20 cellular contexts compared by ENCODE assay signal in the genomic region with DNA sequence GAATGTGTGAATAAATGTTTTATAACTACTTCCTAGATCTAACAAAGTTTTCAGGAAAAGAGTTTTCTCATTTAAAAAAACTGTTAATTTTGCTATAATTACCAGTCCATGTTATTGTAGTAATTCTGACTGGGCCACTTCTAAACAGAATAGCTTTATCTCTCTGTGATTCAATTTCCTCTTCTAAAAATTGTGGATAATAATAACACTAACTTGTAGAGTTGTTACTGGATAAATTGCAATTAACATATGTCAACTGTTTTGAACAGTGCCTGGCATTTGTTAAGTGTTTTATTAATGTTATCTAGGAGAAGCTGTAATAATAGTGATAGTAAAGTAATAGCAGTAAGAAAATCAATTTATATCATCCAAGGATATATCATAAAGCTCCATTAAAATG.
"Had no signal": no experiment of that assay in that cellular context is flagged by ENCODE, and none has a peak within 500 bp of the region (broad histone marks: within the 10 kb centered on the region; RNA-seq: fewer than 3 reads in every experiment).

No MANE protein-coding gene starts in this region.

- FAIRE-seq: kidney, pancreas had no signal

- H3K9me3 ChIP-seq: esophagus squamous epithelium, gastroesophageal sphincter, pancreas, right lobe of liver, spleen, tibial artery, upper lobe of left lung, uterus had no signal

- H3K27me3 ChIP-seq: esophagus squamous epithelium, gastroesophageal sphincter, pancreas, right lobe of liver, tibial artery, upper lobe of left lung, uterus had no signal

- H3K27ac ChIP-seq: dorsolateral prefrontal cortex, gastroesophageal sphincter, pancreas, right lobe of liver, spleen, tibial artery, upper lobe of left lung, uterus had no signal

- DNase-seq: cortex of kidney; dorsolateral prefrontal cortex; effector CD8-positive, alpha-beta T cell; esophagus squamous epithelium; glutamatergic neuron; immature natural killer cell; kidney; left ventricle myocardium superior; mesendoderm; naive B cell; occipital lobe; spleen had no signal

- H3K36me3 ChIP-seq: esophagus squamous epithelium, gastroesophageal sphincter, pancreas, right lobe of liver, spleen, tibial artery, upper lobe of left lung, uterus had no signal

- H3K4me3 ChIP-seq: dorsolateral prefrontal cortex, esophagus squamous epithelium, gastroesophageal sphincter, lung, pancreas, right lobe of liver, spleen, tibial artery, upper lobe of left lung, uterus had no signal

- H3K4me1 ChIP-seq: gastroesophageal sphincter, uterus had no signal

- ATAC-seq: gastroesophageal sphincter; left ventricle myocardium superior; stimulated activated memory B cell treated with anti-CD40 and anti-IgM and Interleukin-4, amounts not matched to agents 10 μg/mL and 1 μg/mL and 100 μg/mL, for 72 hours had no signal
